1 cellular context compared by ENCODE assay signal in the genomic region with DNA sequence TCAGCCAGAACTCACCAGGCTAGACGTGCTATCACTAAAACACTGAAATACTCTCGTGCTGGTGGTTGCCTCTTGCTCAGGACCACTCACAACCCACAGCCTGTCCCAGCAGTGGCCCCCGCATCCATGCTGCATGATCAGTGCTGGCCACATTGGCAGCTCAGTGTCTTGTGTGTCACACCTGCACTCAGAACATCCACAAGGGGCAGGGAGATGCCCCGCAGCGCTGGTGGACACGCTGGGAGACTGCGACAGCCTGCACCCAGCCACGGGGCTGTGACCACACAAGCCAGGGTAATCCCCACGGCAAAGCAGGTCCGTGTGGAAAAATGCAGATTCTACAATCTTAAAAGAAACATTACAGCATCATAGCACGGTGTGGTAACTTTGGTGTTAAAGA.
TF ChIP-seq lines count a peak whose summit lies in the region.

No MANE protein-coding gene starts in this region.

TF ChIP-seq in GM12878, 131 proteins besides CTCF, POLR2A, EP300 and RAD21:
- TF ChIP-seq GABPA (IDR thresholded peaks at IDR 0.05; ENCODE audit: low read depth) = no peak
- TF ChIP-seq GATAD2B (conservative IDR thresholded peaks at IDR 0.05; ENCODE audit: low read depth) = no peak
- TF ChIP-seq, protein P1, sequence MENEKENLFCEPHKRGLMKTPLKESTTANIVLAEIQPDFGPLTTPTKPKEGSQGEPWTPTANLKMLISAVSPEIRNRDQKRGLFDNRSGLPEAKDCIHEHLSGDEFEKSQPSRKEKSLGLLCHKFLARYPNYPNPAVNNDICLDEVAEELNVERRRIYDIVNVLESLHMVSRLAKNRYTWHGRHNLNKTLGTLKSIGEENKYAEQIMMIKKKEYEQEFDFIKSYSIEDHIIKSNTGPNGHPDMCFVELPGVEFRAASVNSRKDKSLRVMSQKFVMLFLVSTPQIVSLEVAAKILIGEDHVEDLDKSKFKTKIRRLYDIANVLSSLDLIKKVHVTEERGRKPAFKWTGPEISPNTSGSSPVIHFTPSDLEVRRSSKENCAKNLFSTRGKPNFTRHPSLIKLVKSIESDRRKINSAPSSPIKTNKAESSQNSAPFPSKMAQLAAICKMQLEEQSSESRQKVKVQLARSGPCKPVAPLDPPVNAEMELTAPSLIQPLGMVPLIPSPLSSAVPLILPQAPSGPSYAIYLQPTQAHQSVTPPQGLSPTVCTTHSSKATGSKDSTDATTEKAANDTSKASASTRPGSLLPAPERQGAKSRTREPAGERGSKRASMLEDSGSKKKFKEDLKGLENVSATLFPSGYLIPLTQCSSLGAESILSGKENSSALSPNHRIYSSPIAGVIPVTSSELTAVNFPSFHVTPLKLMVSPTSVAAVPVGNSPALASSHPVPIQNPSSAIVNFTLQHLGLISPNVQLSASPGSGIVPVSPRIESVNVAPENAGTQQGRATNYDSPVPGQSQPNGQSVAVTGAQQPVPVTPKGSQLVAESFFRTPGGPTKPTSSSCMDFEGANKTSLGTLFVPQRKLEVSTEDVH (IDR thresholded peaks at IDR 0.05; ENCODE audit: low read depth, partially characterized antibody) = no peak
- TF ChIP-seq IKZF1 (conservative IDR thresholded peaks at IDR 0.05) = no peak
